8 cellular contexts compared by ENCODE assay signal in genomic region chr11:66408488-66409214, GRCh38. TPM values are rescaled to one million over a fixed set of nuclear protein-coding genes. Genes with fewer than 3 reads are reported as not detected.
DNase-seq lines count a peak whose midpoint lies in the region; ATAC-seq and TF ChIP-seq lines count a peak whose summit lies in the region.

No MANE protein-coding gene starts in this region.

- CTCF ChIA-PET in activated CD4-positive, alpha-beta T cell treated with anti-CD3 and anti-CD28 coated beads for 36 hours (lab: Charles Lee) = interaction anchor here (0.5 to 4.4 kb wide), 17 partner anchors 8 to 269 kb away, joined by 3 to 33 read pairs (median 4); partner anchors contain the start of genes MRPL11, NPAS4 and RBM4B

- H3K9me3 Mint-ChIP-seq in activated CD4-positive, alpha-beta T cell treated with anti-CD3 and anti-CD28 coated beads for 36 hours (ENCODE audit: low read depth) = no peaks in the 10 kb centered on the region

- H3K4me3 ChIP-seq in choroid plexus epithelial cell (ENCODE audit: low read depth, low read length) = peak overlapping the region; percentile 39

- DNase-seq in EL = peak; percentile 93
- DNase-seq in NCI-H524 (lab: John Stamatoyannopoulos, UW) = peak; percentile 82 to 92
- DNase-seq in activated CD4-positive, alpha-beta T cell treated with anti-CD3 and anti-CD28 coated beads for 36 hours = peak; percentile 97
- DNase-seq in choroid plexus epithelial cell (ENCODE audit: low read depth) = peak; percentile 90
- DNase-seq in kidney tubule cell (ENCODE audit: low spot score) = peak; percentile 81
- DNase-seq in stimulated activated CD4-positive, alpha-beta T cell treated with anti-CD3 and anti-CD28 coated beads, Interleukin-1b, Interleukin-23, amount 100 ng/mL, for 24 hours (ENCODE audit: low read depth in 4 of 4, low spot score in 1 of 4) = peak; percentile 86 to 95 (median 89)

- ATAC-seq in HG03280 (IDR thresholded peaks at IDR 0.05; ENCODE audit: unreplicated experiment) = peak; percentile 76
- ATAC-seq in activated CD4-positive, alpha-beta T cell treated with anti-CD3 and anti-CD28 coated beads for 36 hours = peak; percentile 86
- ATAC-seq in GM21515 (IDR thresholded peaks at IDR 0.05; ENCODE audit: unreplicated experiment) = no peak

- POLR2A ChIA-PET in activated CD4-positive, alpha-beta T cell treated with anti-CD3 and anti-CD28 coated beads for 36 hours (lab: Charles Lee) = interaction anchor here (1.3 kb wide), 1 partner anchor 9 kb away, joined by 3 read pairs; no protein-coding TSS in a partner anchor

- intact Hi-C loops in activated CD4-positive, alpha-beta T cell treated with anti-CD3 and anti-CD28 coated beads for 36 hours (cut with DNase I, micrococcal nuclease) = loop anchor here (1.0 kb wide), 11 partner anchors 10 to 426 kb away; partner anchors contain the start of genes DPP3 (in 2 of the 2), BBS1 (in 1 of the 2), MRPL11 (in 1 of the 2) and NPAS4 (in 1 of the 2)

- H3K27ac Mint-ChIP-seq in activated CD4-positive, alpha-beta T cell treated with anti-CD3 and anti-CD28 coated beads for 36 hours = no peak overlapping the region

- H3K36me3 Mint-ChIP-seq in activated CD4-positive, alpha-beta T cell treated with anti-CD3 and anti-CD28 coated beads for 36 hours (ENCODE audit: low read depth) = no peaks in the 10 kb centered on the region

- H3K4me3 Mint-ChIP-seq in activated CD4-positive, alpha-beta T cell treated with anti-CD3 and anti-CD28 coated beads for 36 hours = peak overlapping the region; percentile 67

- peaks cover 20% of the 10 kb centered on the region for H3K27me3 Mint-ChIP-seq in activated CD4-positive, alpha-beta T cell treated with anti-CD3 and anti-CD28 coated beads for 36 hours

- peak; percentile 98 for TF ChIP-seq CTCF in choroid plexus epithelial cell (conservative IDR thresholded peaks at IDR 0.05; ENCODE audit: low read depth, low read length)

- H3K4me1 Mint-ChIP-seq in activated CD4-positive, alpha-beta T cell treated with anti-CD3 and anti-CD28 coated beads for 36 hours = peaks cover 2% of the 10 kb centered on the region

RNA-seq across cellular contexts. Expression of gene NPAS4, which starts 12.2 kb away (rescaled TPM):
- under 1 TPM; 0.07 TPM for total RNA-seq in activated CD4-positive, alpha-beta T cell treated with anti-CD3 and anti-CD28 coated beads for 36 hours

RNA-seq across cellular contexts. Expression of gene MRPL11, which starts 30.0 kb away (rescaled TPM):
- total RNA-seq in activated CD4-positive, alpha-beta T cell treated with anti-CD3 and anti-CD28 coated beads for 36 hours = 100 to 1,000 TPM; 115 to 120 TPM

RNA-seq across cellular contexts. Expression of gene SLC29A2, which starts 37.1 kb away (rescaled TPM):
- total RNA-seq in activated CD4-positive, alpha-beta T cell treated with anti-CD3 and anti-CD28 coated beads for 36 hours = 10 to 100 TPM; 13.6 to 14.4 TPM

RNA-seq across cellular contexts. Expression of gene PELI3, which starts 58.1 kb away (rescaled TPM):
- total RNA-seq in activated CD4-positive, alpha-beta T cell treated with anti-CD3 and anti-CD28 coated beads for 36 hours = 1 to 10 TPM; 5.7 to 7.0 TPM
